Comparison of ENCODE assay signal across 8 cellular contexts in genomic region chr10:79150444-79150754, GRCh38.
DNase-seq lines count a peak whose midpoint lies in the region; ATAC-seq and TF ChIP-seq lines count a peak whose summit lies in the region.

No MANE protein-coding gene starts in this region.

- H3K36me3 Mint-ChIP-seq in activated CD4-positive, alpha-beta T cell treated with anti-CD3 and anti-CD28 coated beads, Interleukin-2, amount 10 ng/mL, durations not matched to agents 7 days and 5 days (ENCODE audit: low read depth): no peaks in the 10 kb centered on the region
- H3K36me3 Mint-ChIP-seq in memory B cell: no peaks in the 10 kb centered on the region

- CTCF ChIA-PET in activated CD4-positive, alpha-beta T cell treated with anti-CD3 and anti-CD28 coated beads, Interleukin-2, amount 10 ng/mL, durations not matched to agents 7 days and 5 days (lab: Charles Lee): interaction anchor here (0.8 to 1.7 kb wide), 3 partner anchors 12 to 20 kb away, joined by 3 to 5 read pairs (median 3); no protein-coding TSS in a partner anchor

- H3K27me3 Mint-ChIP-seq in activated CD4-positive, alpha-beta T cell treated with anti-CD3 and anti-CD28 coated beads, Interleukin-2, amount 10 ng/mL, durations not matched to agents 7 days and 5 days: no peaks in the 10 kb centered on the region
- H3K27me3 Mint-ChIP-seq in memory B cell: no peaks in the 10 kb centered on the region

- ATAC-seq in memory B cell (ENCODE audit: low read depth): no peak
- no peak for ATAC-seq in HG02610 (IDR thresholded peaks at IDR 0.05; ENCODE audit: unreplicated experiment)
- no peak for ATAC-seq in HG02571 (IDR thresholded peaks at IDR 0.05; ENCODE audit: unreplicated experiment)

- TF ChIP-seq CTCF in adrenal gland (IDR thresholded peaks at IDR 0.05): no peak

- intact Hi-C loops in adrenal gland (cut with DNase I): no loop called here

- peaks cover 58% of the 10 kb centered on the region for H3K4me1 Mint-ChIP-seq in activated CD4-positive, alpha-beta T cell treated with anti-CD3 and anti-CD28 coated beads, Interleukin-2, amount 10 ng/mL, durations not matched to agents 7 days and 5 days
- peaks cover 2% of the 10 kb centered on the region for H3K4me1 Mint-ChIP-seq in memory B cell

- DNase-seq in activated CD4-positive, alpha-beta T cell treated with anti-CD3 and anti-CD28 coated beads, Interleukin-2, amount 10 ng/mL, durations not matched to agents 7 days and 5 days: no peak
- DNase-seq in activated CD4-positive, alpha-beta T cell treated with anti-CD3 and anti-CD28 coated beads, Interleukin-2, amount 50 U/mL, for 4 hours: no peak
- DNase-seq in adrenal gland (no peak), memory B cell (ENCODE audit: low spot score in 2 of 2) (no peak), substantia nigra (lab: John Stamatoyannopoulos, UW) (no peak), NAMALWA (ENCODE audit: low spot score) (no peak)

- no peaks in the 10 kb centered on the region for H3K36me3 ChIP-seq in adrenal gland (replicated peaks in 1 of 2)

- no peaks in the 10 kb centered on the region for H3K9me3 ChIP-seq in adrenal gland (replicated peaks in 1 of 3)

- H3K27ac ChIP-seq in adrenal gland (peak overlapping the region in 4 of 5 donors; percentile 85 to 96 (median 92)), substantia nigra (ENCODE audit: low read depth, low read length, poor library complexity, severe bottlenecking) (peak overlapping the region; percentile 19)

- no peak overlapping the region for H3K4me3 Mint-ChIP-seq in activated CD4-positive, alpha-beta T cell treated with anti-CD3 and anti-CD28 coated beads, Interleukin-2, amount 10 ng/mL, durations not matched to agents 7 days and 5 days
- peak overlapping the region; percentile 73 for H3K4me3 Mint-ChIP-seq in memory B cell

- H3K4me3 ChIP-seq in adrenal gland: no peak overlapping the region

- TF ChIP-seq POLR2A in adrenal gland (IDR thresholded peaks at IDR 0.05): no peak

- no peaks in the 10 kb centered on the region for H3K9me3 Mint-ChIP-seq in activated CD4-positive, alpha-beta T cell treated with anti-CD3 and anti-CD28 coated beads, Interleukin-2, amount 10 ng/mL, durations not matched to agents 7 days and 5 days
- H3K9me3 Mint-ChIP-seq in memory B cell: no peaks in the 10 kb centered on the region

- 64 to 86% (median 69%) methylated on average over 1 of the region's 1 CpG for WGBS in adrenal gland, 4 donors

- H3K4me1 ChIP-seq in adrenal gland (replicated peaks in 1 of 2): peaks cover 86 to 100% of the 10 kb centered on the region in 2 donors

- peak overlapping the region; percentile 89 for H3K27ac Mint-ChIP-seq in activated CD4-positive, alpha-beta T cell treated with anti-CD3 and anti-CD28 coated beads, Interleukin-2, amount 10 ng/mL, durations not matched to agents 7 days and 5 days
- no peak overlapping the region for H3K27ac Mint-ChIP-seq in memory B cell

- no peaks in the 10 kb centered on the region for H3K27me3 ChIP-seq in adrenal gland

- POLR2A ChIA-PET in activated CD4-positive, alpha-beta T cell treated with anti-CD3 and anti-CD28 coated beads, Interleukin-2, amount 10 ng/mL, durations not matched to agents 7 days and 5 days (lab: Charles Lee): no interaction called here
